8 cellular contexts compared by ENCODE assay signal in the genomic region with DNA sequence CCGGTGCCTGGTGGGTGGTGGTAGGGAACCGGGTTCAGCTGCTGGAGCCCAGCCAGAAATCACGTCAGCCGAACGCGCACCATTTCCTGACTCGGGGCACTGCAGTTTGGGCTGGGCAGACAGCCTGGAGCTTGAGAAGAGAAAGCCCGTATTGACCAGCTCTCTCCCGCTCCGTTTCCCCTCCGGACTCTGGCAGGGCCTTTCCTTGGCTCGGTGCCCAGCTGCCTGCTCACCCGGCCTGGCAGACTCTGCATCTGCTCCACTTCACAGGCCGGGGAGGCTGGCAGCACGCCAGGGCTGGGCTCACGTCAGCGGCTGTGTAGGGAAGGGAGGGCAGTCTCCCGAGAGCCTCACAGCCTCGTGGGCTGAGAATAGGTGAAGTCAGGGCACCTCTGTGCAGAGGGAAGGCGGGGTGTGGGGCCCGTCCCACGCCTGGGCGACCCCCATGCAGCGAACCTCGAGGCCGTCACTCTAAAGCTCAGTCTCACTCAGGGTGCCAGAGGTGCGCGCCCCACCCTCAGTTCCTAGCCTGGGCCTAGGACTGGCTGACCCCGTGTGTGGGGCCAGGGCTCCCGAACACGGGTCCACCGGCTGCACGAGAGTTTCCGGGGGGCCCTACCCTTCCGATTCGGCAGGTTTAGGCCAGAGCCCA. TPM values are rescaled to one million over a fixed set of nuclear protein-coding genes. Genes with fewer than 3 reads are reported as not detected.
DNase-seq lines count a peak whose midpoint lies in the region; ATAC-seq and TF ChIP-seq lines count a peak whose summit lies in the region.

No MANE protein-coding gene starts in this region.

- CTCF ChIA-PET in BJ (lab: Yijun Ruan, JAX): interaction anchor here (0.6 to 2.2 kb wide), 5 partner anchors 9 to 156 kb away, joined by 3 to 10 read pairs (median 3); no protein-coding TSS in a partner anchor
- CTCF ChIA-PET in HEK293T (lab: Yijun Ruan, JAX): no interaction called here

- POLR2A ChIA-PET in BJ (lab: Charles Lee): interaction anchor here (0.7 kb wide), 1 partner anchor 179 kb away, joined by 4 read pairs; no protein-coding TSS in a partner anchor
- POLR2A ChIA-PET in HEK293T (lab: Yijun Ruan, JAX): no interaction called here

- ATAC-seq in esophagus mucosa (peak; percentile 88), naive B cell (ENCODE audit: low read depth in 2 of 2) (peak; percentile 56 to 63), HG03108 (IDR thresholded peaks at IDR 0.05; ENCODE audit: unreplicated experiment) (no peak)
- ATAC-seq in stimulated activated naive B cell treated with anti-CD40 and anti-IgM and Interleukin-4, amounts not matched to agents 10 μg/mL and 1 μg/mL and 100 μg/mL, for 72 hours (replicated peaks): peak; percentile 51 to 55

- H3K4me1 Mint-ChIP-seq in naive B cell: peaks cover 40 to 55% (median 52%) of the 10 kb centered on the region in 3 donors
- peaks cover 40 to 41% of the 10 kb centered on the region in 2 donors for H3K4me1 Mint-ChIP-seq in stimulated activated naive B cell treated with anti-CD40 and anti-IgM and Interleukin-4, amounts not matched to agents 10 μg/mL and 1 μg/mL and 100 μg/mL, for 72 hours

- TF ChIP-seq CTCF in BJ (IDR thresholded peaks at IDR 0.05; ENCODE audit: insufficient read depth, low read depth, low read length): no peak

- H3K27me3 Mint-ChIP-seq in naive B cell: no peaks in the 10 kb centered on the region
- no peaks in the 10 kb centered on the region for H3K27me3 Mint-ChIP-seq in stimulated activated naive B cell treated with anti-CD40 and anti-IgM and Interleukin-4, amounts not matched to agents 10 μg/mL and 1 μg/mL and 100 μg/mL, for 72 hours

- peaks cover 5% of the 10 kb centered on the region for H3K36me3 ChIP-seq in BJ (ENCODE audit: control insufficient read depth, insufficient read depth, low read length)

- peak; percentile 67 for DNase-seq in BJ (ENCODE audit: low read depth)
- DNase-seq in HEK293T (ENCODE audit: extremely low spot score): peak; percentile 67
- DNase-seq in NCI-H526 (lab: John Stamatoyannopoulos, UW): peak; percentile 61 to 90
- DNase-seq in activated T-cell treated with anti-CD3 and anti-CD28 coated beads for 24 hours (ENCODE audit: low read depth): peak; percentile 26
- peak; percentile 83 for DNase-seq in naive B cell
- peak; percentile 80 for DNase-seq in stimulated activated naive B cell treated with anti-CD40 and anti-IgM and Interleukin-4, amounts not matched to agents 10 μg/mL and 1 μg/mL and 100 μg/mL, for 72 hours

- H3K27ac Mint-ChIP-seq in naive B cell: peak overlapping the region; percentile 64 to 100 (median 99)
- peak overlapping the region; percentile 93 for H3K27ac Mint-ChIP-seq in stimulated activated naive B cell treated with anti-CD40 and anti-IgM and Interleukin-4, amounts not matched to agents 10 μg/mL and 1 μg/mL and 100 μg/mL, for 72 hours

- H3K36me3 Mint-ChIP-seq in naive B cell: peaks cover 10 to 19% of the 10 kb centered on the region in 2 donors
- H3K36me3 Mint-ChIP-seq in stimulated activated naive B cell treated with anti-CD40 and anti-IgM and Interleukin-4, amounts not matched to agents 10 μg/mL and 1 μg/mL and 100 μg/mL, for 72 hours: peaks cover 1 to 8% of the 10 kb centered on the region in 2 donors

- H3K27me3 ChIP-seq in BJ (ENCODE audit: control insufficient read depth, insufficient read depth, low read length): no peaks in the 10 kb centered on the region

- H3K4me3 ChIP-seq in BJ (ENCODE audit: low read depth, low read length): no peak overlapping the region; the same call in 1 of the 2 replicates

- no peaks in the 10 kb centered on the region for H3K9me3 Mint-ChIP-seq in naive B cell
- no peaks in the 10 kb centered on the region for H3K9me3 Mint-ChIP-seq in stimulated activated naive B cell treated with anti-CD40 and anti-IgM and Interleukin-4, amounts not matched to agents 10 μg/mL and 1 μg/mL and 100 μg/mL, for 72 hours

- H3K4me3 Mint-ChIP-seq in naive B cell: peak overlapping the region; percentile 79 to 98 (median 90)
- H3K4me3 Mint-ChIP-seq in stimulated activated naive B cell treated with anti-CD40 and anti-IgM and Interleukin-4, amounts not matched to agents 10 μg/mL and 1 μg/mL and 100 μg/mL, for 72 hours: peak overlapping the region; percentile 72 to 75

TF ChIP-seq in HEK293T, 16 proteins besides CTCF, POLR2A, EP300 and RAD21:
- no peak for TF ChIP-seq FOXM1 (IDR thresholded peaks at IDR 0.05; ENCODE audit: borderline replicate concordance)

RNA-seq across cellular contexts. Expression of gene OR1D5, which starts 59.1 kb away (rescaled TPM):
- polyA plus RNA-seq in BJ (2011; rRNA removed): not detected in 2 replicates
- not detected in 2 replicates for polyA minus RNA-seq in BJ (2011; rRNA and poly(A)+ RNA removed)
- not detected for total RNA-seq in esophagus mucosa
- polyA plus RNA-seq in naive B cell (ENCODE audit: low read depth in 6 of 6): not detected

Comparison
In these comparisons a context has a peak if more than half of its experiments do, and no peak if none do; other contexts are left out.
1. DNase-seq: peak in every context shown above with its lines; median percentile 83 in naive B cell; 80 in stimulated activated naive B cell treated with anti-CD40 and anti-IgM and Interleukin-4, amounts not matched to agents 10 μg/mL and 1 μg/mL and 100 μg/mL, for 72 hours; 76 in NCI-H526; 67 in BJ; 67 in HEK293T; 26 in activated T-cell treated with anti-CD3 and anti-CD28 coated beads for 24 hours.